Comparison of ENCODE assay signal across 1 cellular context in the genomic region with DNA sequence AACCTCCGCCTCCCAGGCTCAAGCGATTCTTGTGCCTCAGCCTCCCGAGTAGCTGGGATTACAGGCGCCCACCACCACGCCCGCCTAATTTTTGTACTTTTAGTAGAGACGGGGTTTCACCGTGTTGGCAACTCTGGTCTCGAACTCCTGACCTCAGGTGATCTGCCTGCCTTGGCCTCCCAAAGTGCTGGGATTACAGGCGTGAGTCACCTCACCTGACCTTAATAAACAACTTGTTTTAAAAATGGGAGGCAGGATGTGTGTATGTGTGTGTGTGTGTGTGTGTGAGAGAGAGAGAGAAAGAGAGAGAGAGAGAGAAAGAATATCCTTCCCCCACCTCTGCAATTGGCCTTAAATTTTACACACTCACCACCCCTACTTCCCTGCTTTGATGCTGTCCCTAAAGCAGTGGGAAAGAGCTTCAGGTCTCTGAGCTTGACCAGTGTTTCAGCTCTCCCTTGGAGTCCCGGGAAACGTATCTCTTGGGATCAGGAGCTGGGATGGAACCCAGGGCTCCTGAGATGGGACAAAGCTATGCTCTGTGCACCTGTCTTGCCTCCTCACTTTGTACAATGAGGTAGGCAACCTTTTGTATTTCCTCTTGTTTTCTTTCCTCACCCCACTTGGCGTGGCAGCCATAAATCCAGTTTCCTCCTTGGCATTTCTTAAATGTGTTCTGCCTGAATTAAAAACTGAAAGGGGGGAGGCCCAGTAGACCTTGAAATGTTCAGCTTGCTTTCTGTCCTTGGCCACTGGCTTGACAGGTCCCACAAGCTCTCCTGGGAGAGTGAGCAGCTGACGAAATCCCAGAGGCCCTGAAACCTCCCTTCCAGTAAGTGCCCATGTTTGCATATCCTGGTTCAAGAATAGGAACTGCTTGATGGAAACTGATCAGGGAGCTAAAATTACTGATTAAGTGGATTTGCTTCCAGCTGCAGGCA.
A peak's percentile ranks its signal among the peaks of the same experiment; 100 is the strongest.
TF ChIP-seq lines count a peak whose summit lies in the region.

No MANE protein-coding gene starts in this region.

TF ChIP-seq in HepG2, 621 proteins besides CTCF, POLR2A, EP300 and RAD21 (continued from another document and continues in another):
- TF ChIP-seq, protein P1, sequence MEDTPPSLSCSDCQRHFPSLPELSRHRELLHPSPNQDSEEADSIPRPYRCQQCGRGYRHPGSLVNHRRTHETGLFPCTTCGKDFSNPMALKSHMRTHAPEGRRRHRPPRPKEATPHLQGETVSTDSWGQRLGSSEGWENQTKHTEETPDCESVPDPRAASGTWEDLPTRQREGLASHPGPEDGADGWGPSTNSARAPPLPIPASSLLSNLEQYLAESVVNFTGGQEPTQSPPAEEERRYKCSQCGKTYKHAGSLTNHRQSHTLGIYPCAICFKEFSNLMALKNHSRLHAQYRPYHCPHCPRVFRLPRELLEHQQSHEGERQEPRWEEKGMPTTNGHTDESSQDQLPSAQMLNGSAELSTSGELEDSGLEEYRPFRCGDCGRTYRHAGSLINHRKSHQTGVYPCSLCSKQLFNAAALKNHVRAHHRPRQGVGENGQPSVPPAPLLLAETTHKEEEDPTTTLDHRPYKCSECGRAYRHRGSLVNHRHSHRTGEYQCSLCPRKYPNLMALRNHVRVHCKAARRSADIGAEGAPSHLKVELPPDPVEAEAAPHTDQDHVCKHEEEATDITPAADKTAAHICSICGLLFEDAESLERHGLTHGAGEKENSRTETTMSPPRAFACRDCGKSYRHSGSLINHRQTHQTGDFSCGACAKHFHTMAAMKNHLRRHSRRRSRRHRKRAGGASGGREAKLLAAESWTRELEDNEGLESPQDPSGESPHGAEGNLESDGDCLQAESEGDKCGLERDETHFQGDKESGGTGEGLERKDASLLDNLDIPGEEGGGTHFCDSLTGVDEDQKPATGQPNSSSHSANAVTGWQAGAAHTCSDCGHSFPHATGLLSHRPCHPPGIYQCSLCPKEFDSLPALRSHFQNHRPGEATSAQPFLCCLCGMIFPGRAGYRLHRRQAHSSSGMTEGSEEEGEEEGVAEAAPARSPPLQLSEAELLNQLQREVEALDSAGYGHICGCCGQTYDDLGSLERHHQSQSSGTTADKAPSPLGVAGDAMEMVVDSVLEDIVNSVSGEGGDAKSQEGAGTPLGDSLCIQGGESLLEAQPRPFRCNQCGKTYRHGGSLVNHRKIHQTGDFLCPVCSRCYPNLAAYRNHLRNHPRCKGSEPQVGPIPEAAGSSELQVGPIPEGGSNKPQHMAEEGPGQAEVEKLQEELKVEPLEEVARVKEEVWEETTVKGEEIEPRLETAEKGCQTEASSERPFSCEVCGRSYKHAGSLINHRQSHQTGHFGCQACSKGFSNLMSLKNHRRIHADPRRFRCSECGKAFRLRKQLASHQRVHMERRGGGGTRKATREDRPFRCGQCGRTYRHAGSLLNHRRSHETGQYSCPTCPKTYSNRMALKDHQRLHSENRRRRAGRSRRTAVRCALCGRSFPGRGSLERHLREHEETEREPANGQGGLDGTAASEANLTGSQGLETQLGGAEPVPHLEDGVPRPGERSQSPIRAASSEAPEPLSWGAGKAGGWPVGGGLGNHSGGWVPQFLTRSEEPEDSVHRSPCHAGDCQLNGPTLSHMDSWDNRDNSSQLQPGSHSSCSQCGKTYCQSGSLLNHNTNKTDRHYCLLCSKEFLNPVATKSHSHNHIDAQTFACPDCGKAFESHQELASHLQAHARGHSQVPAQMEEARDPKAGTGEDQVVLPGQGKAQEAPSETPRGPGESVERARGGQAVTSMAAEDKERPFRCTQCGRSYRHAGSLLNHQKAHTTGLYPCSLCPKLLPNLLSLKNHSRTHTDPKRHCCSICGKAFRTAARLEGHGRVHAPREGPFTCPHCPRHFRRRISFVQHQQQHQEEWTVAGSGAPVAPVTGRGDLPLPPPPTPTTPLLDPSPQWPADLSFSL (CRISPR knock-in tag; IDR thresholded peaks at IDR 0.05), result peak; percentile 56; the same call in 1 of the 2 replicates
- TF ChIP-seq ARNT (IDR thresholded peaks at IDR 0.05) (no peak), ARID2 (CRISPR knock-in tag; IDR thresholded peaks at IDR 0.05; ENCODE audit: borderline replicate concordance) (peak; percentile 23; the same call in 1 of the 2 replicates), ZFP62 (CRISPR knock-in tag; IDR thresholded peaks at IDR 0.05) (no peak), SP140L (CRISPR knock-in tag; IDR thresholded peaks at IDR 0.05; ENCODE audit: borderline replicate concordance) (no peak), ZNF33B (CRISPR knock-in tag; IDR thresholded peaks at IDR 0.05) (no peak), NCOA1 (CRISPR knock-in tag; IDR thresholded peaks at IDR 0.05) (no peak), ZNF382 (CRISPR knock-in tag; IDR thresholded peaks at IDR 0.05; ENCODE audit: borderline replicate concordance) (no peak), MLLT10 (CRISPR knock-in tag; IDR thresholded peaks at IDR 0.05) (no peak), ZNF484 (CRISPR knock-in tag; IDR thresholded peaks at IDR 0.05; ENCODE audit: borderline replicate concordance, low read depth) (no peak), ZNF546 (CRISPR knock-in tag; conservative IDR thresholded peaks at IDR 0.05) (no peak), SAP130 (CRISPR knock-in tag; IDR thresholded peaks at IDR 0.05; ENCODE audit: low read depth) (peak; percentile 66), ZNF670 (CRISPR knock-in tag; IDR thresholded peaks at IDR 0.05; ENCODE audit: borderline replicate concordance) (no peak), HHEX (CRISPR knock-in tag; IDR thresholded peaks at IDR 0.05) (no peak), TAF1 (CRISPR knock-in tag; IDR thresholded peaks at IDR 0.05) (peak; percentile 36), ZKSCAN8 (CRISPR knock-in tag; IDR thresholded peaks at IDR 0.05; ENCODE audit: borderline replicate concordance) (no peak), POLR2AphosphoS5 (IDR thresholded peaks at IDR 0.05; ENCODE audit: low read depth, low read length) (peak; percentile 55), ZNF251 (CRISPR knock-in tag; IDR thresholded peaks at IDR 0.05) (no peak), ETV6 (CRISPR knock-in tag; conservative IDR thresholded peaks at IDR 0.05) (no peak; the same call in 1 of the 2 replicates), CREB1 (IDR thresholded peaks at IDR 0.05) (no peak), CREB1 (CRISPR knock-in tag; IDR thresholded peaks at IDR 0.05) (no peak), MATR3 (CRISPR knock-in tag; IDR thresholded peaks at IDR 0.05) (no peak), HDAC2 (CRISPR knock-in tag; IDR thresholded peaks at IDR 0.05) (peak; percentile 68; the same call in 1 of the 2 replicates), ZNF788 (CRISPR knock-in tag; IDR thresholded peaks at IDR 0.05; ENCODE audit: borderline replicate concordance) (no peak; the same call in 1 of the 2 replicates), ZNF263 (CRISPR knock-in tag; IDR thresholded peaks at IDR 0.05) (no peak), NR2F6 (IDR thresholded peaks at IDR 0.05) (peak; percentile 37; the same call in 1 of the 2 replicates), NR2F6 (CRISPR knock-in tag; IDR thresholded peaks at IDR 0.05) (peak; percentile 66), ZNF460 (CRISPR knock-in tag; IDR thresholded peaks at IDR 0.05; ENCODE audit: borderline replicate concordance) (peak; percentile 88), RELA (CRISPR knock-in tag; IDR thresholded peaks at IDR 0.05) (no peak), NFE2L2 (IDR thresholded peaks at IDR 0.05; ENCODE audit: low read length) (no peak), ZFP36L1 (CRISPR knock-in tag; IDR thresholded peaks at IDR 0.05) (no peak), HNRNPH1 (optimal IDR thresholded peaks at IDR 0.05; ENCODE audit: low read depth, low read length) (no peak), NCOA2 (CRISPR knock-in tag; IDR thresholded peaks at IDR 0.05) (peak; percentile 97), ZNF615 (CRISPR knock-in tag; IDR thresholded peaks at IDR 0.05; ENCODE audit: borderline replicate concordance) (no peak)
- TF ChIP-seq, protein P2, sequence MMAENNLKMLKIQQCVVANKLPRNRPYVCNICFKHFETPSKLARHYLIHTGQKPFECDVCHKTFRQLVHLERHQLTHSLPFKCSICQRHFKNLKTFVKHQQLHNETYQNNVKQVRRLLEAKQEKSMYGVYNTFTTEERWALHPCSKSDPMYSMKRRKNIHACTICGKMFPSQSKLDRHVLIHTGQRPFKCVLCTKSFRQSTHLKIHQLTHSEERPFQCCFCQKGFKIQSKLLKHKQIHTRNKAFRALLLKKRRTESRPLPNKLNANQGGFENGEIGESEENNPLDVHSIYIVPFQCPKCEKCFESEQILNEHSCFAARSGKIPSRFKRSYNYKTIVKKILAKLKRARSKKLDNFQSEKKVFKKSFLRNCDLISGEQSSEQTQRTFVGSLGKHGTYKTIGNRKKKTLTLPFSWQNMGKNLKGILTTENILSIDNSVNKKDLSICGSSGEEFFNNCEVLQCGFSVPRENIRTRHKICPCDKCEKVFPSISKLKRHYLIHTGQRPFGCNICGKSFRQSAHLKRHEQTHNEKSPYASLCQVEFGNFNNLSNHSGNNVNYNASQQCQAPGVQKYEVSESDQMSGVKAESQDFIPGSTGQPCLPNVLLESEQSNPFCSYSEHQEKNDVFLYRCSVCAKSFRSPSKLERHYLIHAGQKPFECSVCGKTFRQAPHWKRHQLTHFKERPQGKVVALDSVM (CRISPR knock-in tag; IDR thresholded peaks at IDR 0.05), result 0 out of 2 replicates have a peak, but pooled peaks have one; percentile 17
- TF ChIP-seq, protein P3, sequence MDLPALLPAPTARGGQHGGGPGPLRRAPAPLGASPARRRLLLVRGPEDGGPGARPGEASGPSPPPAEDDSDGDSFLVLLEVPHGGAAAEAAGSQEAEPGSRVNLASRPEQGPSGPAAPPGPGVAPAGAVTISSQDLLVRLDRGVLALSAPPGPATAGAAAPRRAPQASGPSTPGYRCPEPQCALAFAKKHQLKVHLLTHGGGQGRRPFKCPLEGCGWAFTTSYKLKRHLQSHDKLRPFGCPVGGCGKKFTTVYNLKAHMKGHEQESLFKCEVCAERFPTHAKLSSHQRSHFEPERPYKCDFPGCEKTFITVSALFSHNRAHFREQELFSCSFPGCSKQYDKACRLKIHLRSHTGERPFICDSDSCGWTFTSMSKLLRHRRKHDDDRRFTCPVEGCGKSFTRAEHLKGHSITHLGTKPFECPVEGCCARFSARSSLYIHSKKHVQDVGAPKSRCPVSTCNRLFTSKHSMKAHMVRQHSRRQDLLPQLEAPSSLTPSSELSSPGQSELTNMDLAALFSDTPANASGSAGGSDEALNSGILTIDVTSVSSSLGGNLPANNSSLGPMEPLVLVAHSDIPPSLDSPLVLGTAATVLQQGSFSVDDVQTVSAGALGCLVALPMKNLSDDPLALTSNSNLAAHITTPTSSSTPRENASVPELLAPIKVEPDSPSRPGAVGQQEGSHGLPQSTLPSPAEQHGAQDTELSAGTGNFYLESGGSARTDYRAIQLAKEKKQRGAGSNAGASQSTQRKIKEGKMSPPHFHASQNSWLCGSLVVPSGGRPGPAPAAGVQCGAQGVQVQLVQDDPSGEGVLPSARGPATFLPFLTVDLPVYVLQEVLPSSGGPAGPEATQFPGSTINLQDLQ (CRISPR knock-in tag; IDR thresholded peaks at IDR 0.05), result no peak
- TF ChIP-seq, protein P4, sequence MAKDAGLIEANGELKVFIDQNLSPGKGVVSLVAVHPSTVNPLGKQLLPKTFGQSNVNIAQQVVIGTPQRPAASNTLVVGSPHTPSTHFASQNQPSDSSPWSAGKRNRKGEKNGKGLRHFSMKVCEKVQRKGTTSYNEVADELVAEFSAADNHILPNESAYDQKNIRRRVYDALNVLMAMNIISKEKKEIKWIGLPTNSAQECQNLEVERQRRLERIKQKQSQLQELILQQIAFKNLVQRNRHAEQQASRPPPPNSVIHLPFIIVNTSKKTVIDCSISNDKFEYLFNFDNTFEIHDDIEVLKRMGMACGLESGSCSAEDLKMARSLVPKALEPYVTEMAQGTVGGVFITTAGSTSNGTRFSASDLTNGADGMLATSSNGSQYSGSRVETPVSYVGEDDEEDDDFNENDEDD (CRISPR knock-in tag; IDR thresholded peaks at IDR 0.05; ENCODE audit: borderline replicate concordance), result no peak
- TF ChIP-seq, protein P5, sequence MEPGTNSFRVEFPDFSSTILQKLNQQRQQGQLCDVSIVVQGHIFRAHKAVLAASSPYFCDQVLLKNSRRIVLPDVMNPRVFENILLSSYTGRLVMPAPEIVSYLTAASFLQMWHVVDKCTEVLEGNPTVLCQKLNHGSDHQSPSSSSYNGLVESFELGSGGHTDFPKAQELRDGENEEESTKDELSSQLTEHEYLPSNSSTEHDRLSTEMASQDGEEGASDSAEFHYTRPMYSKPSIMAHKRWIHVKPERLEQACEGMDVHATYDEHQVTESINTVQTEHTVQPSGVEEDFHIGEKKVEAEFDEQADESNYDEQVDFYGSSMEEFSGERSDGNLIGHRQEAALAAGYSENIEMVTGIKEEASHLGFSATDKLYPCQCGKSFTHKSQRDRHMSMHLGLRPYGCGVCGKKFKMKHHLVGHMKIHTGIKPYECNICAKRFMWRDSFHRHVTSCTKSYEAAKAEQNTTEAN (CRISPR knock-in tag; conservative IDR thresholded peaks at IDR 0.05), result peak; percentile 76; the same call in 1 of the 2 replicates
- TF ChIP-seq, protein P6, sequence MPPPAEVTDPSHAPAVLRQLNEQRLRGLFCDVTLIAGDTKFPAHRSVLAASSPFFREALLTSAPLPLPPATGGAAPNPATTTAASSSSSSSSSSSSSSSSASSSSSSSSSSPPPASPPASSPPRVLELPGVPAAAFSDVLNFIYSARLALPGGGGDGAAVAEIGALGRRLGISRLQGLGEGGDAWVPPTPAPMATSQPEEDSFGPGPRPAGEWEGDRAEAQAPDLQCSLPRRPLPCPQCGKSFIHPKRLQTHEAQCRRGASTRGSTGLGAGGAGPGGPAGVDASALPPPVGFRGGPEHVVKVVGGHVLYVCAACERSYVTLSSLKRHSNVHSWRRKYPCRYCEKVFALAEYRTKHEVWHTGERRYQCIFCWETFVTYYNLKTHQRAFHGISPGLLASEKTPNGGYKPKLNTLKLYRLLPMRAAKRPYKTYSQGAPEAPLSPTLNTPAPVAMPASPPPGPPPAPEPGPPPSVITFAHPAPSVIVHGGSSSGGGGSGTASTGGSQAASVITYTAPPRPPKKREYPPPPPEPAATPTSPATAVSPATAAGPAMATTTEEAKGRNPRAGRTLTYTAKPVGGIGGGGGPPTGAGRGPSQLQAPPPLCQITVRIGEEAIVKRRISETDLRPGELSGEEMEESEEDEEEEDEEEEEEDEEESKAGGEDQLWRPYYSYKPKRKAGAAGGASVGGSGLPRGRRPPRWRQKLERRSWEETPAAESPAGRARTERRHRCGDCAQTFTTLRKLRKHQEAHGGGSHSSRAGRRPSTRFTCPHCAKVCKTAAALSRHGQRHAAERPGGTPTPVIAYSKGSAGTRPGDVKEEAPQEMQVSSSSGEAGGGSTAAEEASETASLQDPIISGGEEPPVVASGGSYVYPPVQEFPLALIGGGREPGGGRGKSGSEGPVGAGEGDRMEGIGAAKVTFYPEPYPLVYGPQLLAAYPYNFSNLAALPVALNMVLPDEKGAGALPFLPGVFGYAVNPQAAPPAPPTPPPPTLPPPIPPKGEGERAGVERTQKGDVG (CRISPR knock-in tag; IDR thresholded peaks at IDR 0.05; ENCODE audit: borderline replicate concordance), result no peak
